Comparison of ENCODE assay signal across 12 cellular contexts in genomic region chrX:111270339-111270738, GRCh38.
DNase-seq lines count a peak whose midpoint lies in the region; ATAC-seq, FAIRE-seq and TF ChIP-seq lines count a peak whose summit lies in the region.
"Had no signal": no experiment of that assay in that cellular context is flagged by ENCODE, and none has a peak within 500 bp of the region (broad histone marks: within the 10 kb centered on the region; RNA-seq: fewer than 3 reads in every experiment).

Gene CAPN6 (minus strand): TSS chrX:111270483. CDS start chrX:111263936, 6,547 bp downstream.

- peaks cover 6% of the 10 kb centered on the region for H3K4me1 Mint-ChIP-seq in nephron progenitor cell

- no peak for FAIRE-seq in GM19239 (lab: Jason Lieb, UNC)

- H3K9me3 Mint-ChIP-seq in nephron progenitor cell, result no peaks in the 10 kb centered on the region

- TF ChIP-seq CTCF in fibroblast of mammary gland (conservative IDR thresholded peaks at IDR 0.05; ENCODE audit: control insufficient read depth, insufficient read depth, low read depth, low read length) (no peak), nephron progenitor cell (IDR thresholded peaks at IDR 0.05) (no peak)

- H3K4me3 Mint-ChIP-seq in nephron progenitor cell, result peak within 1 kb of the TSS; percentile 53

- ATAC-seq in HG03097 (IDR thresholded peaks at IDR 0.05; ENCODE audit: low FRiP score, unreplicated experiment), result no peak

- DNase-seq in AG20443 (ENCODE audit: low spot score) (peak; percentile 40), NCI-H69 (lab: John Stamatoyannopoulos, UW) (peak; percentile 20), fibroblast of mammary gland (ENCODE audit: low read depth) (peak; percentile 44), nephron progenitor cell (peak; percentile 23), COLO829 (ENCODE audit: low spot score) (no peak), GM19239 (ENCODE audit: insufficient read length, low spot score) (no peak), NK-92 (lab: John Stamatoyannopoulos, UW; ENCODE audit: unreplicated experiment) (no peak)
- DNase-seq: anterior cingulate cortex, GF-D8, NCI-H1930 had no signal

- peaks cover 6% of the 10 kb centered on the region for H3K27me3 Mint-ChIP-seq in nephron progenitor cell (ENCODE audit: low read depth, poor library complexity)

- no peak within 1 kb of the TSS for H3K27ac Mint-ChIP-seq in nephron progenitor cell

- no peaks in the 10 kb centered on the region for H3K36me3 Mint-ChIP-seq in nephron progenitor cell (ENCODE audit: low read depth)

- H3K4me3 ChIP-seq in fibroblast of mammary gland (ENCODE audit: control insufficient read depth, low read depth, low read length), result no peak within 1 kb of the TSS
- H3K4me3 ChIP-seq: right atrium auricular region had no signal

Comparison
In these comparisons a context has a peak if more than half of its experiments do, and no peak if none do; other contexts are left out.
1. DNase-seq: peak in AG20443 (single experiment), NCI-H69 (single experiment), fibroblast of mammary gland (single experiment) and nephron progenitor cell (single experiment); none in COLO829 (single experiment), GM19239 (single experiment) and NK-92 (single experiment).